Comparison of ENCODE assay signal across 8 cellular contexts in genomic region chr13:39612023-39612637, GRCh38. TPM values are rescaled to one million over a fixed set of nuclear protein-coding genes. Genes with fewer than 3 reads are reported as not detected.
A peak's percentile ranks its signal among the peaks of the same experiment; 100 is the strongest.
DNase-seq lines count a peak whose midpoint lies in the region; ATAC-seq and TF ChIP-seq lines count a peak whose summit lies in the region.

No MANE protein-coding gene starts in this region.

- H3K4me1 ChIP-seq in SJSA1 (replicated peaks): no peaks in the 10 kb centered on the region
- H3K4me1 ChIP-seq in sigmoid colon: no peaks in the 10 kb centered on the region

- 58 to 60% methylated on average over 5 of the region's 5 CpGs for WGBS in sigmoid colon, 2 donors

- intact Hi-C loops in left ventricle myocardium superior (cut with micrococcal nuclease): loop anchor here (5.0 kb wide), 1 partner anchor 350 kb away; no protein-coding TSS in a partner anchor
- intact Hi-C loops in sigmoid colon (cut with DNase I): loop anchor here (5.0 kb wide), 1 partner anchor 340 kb away; no protein-coding TSS in a partner anchor

- peak; percentile 64 for ATAC-seq in left ventricle myocardium superior
- no peak for ATAC-seq in GM18909 (IDR thresholded peaks at IDR 0.05; ENCODE audit: poor library complexity, unreplicated experiment)
- no peak for ATAC-seq in GM18502 (IDR thresholded peaks at IDR 0.05; ENCODE audit: poor library complexity, unreplicated experiment)

- H3K27me3 ChIP-seq in SJSA1 (replicated peaks) (no peaks in the 10 kb centered on the region), sigmoid colon (no peaks in the 10 kb centered on the region)

- DNase-seq in GM12865 (ENCODE audit: low read depth): peak; percentile 79
- DNase-seq in MV-4-11 (lab: John Stamatoyannopoulos, UW): peak; percentile 43
- DNase-seq in SJSA1 (ENCODE audit: low read depth in 1 of 2, low spot score in 2 of 2): peak; percentile 57 to 64
- peak; percentile 72 for DNase-seq in amniotic epithelial cell (ENCODE audit: low read depth)
- DNase-seq in left ventricle myocardium superior: peak; percentile 40
- peak; percentile 85 for DNase-seq in sigmoid colon

- H3K4me3 ChIP-seq in GM12865 (ENCODE audit: low read depth, low read length): no peak overlapping the region
- H3K4me3 ChIP-seq in SJSA1: no peak overlapping the region
- H3K4me3 ChIP-seq in sigmoid colon: no peak overlapping the region

- TF ChIP-seq POLR2A in sigmoid colon (IDR thresholded peaks at IDR 0.05): no peak

- no peaks in the 10 kb centered on the region for H3K9me3 ChIP-seq in SJSA1 (replicated peaks)
- H3K9me3 ChIP-seq in sigmoid colon: no peaks in the 10 kb centered on the region

- TF ChIP-seq EP300 in sigmoid colon (IDR thresholded peaks at IDR 0.05): no peak

- TF ChIP-seq CTCF in GM12865 (IDR thresholded peaks at IDR 0.05; ENCODE audit: insufficient read depth, low read depth, low read length, missing control alignments) (peak; percentile 73), sigmoid colon (IDR thresholded peaks at IDR 0.05) (peak; percentile 55 to 88 (median 75))

- H3K36me3 ChIP-seq in SJSA1: no peaks in the 10 kb centered on the region
- H3K36me3 ChIP-seq in sigmoid colon: no peaks in the 10 kb centered on the region

- H3K27ac ChIP-seq in SJSA1: no peak overlapping the region
- H3K27ac ChIP-seq in sigmoid colon: no peak overlapping the region

RNA-seq across cellular contexts. Expression of gene LHFPL6, which starts 9.1 kb away (rescaled TPM):
- total RNA-seq in SJSA1 (2014; rRNA removed; shearing (Covaris generic)): 68.9 and 76.3 TPM in 2 replicates
- total RNA-seq in left ventricle myocardium superior: 54.3 TPM
- 10 to 100 TPM; 41.7 to 69.2 (median 55.2) TPM for total RNA-seq in sigmoid colon
- polyA plus RNA-seq in sigmoid colon: 10 to 100 TPM in 2 of 3 donors, 1 to 10 TPM in 1; 2.5 to 16.8 (median 11.6) TPM

RNA-seq across cellular contexts. Expression of gene COG6, which starts 43.3 kb away (rescaled TPM):
- total RNA-seq in SJSA1 (2014; rRNA removed; shearing (Covaris generic)): 21.9 and 23.7 TPM in 2 replicates
- total RNA-seq in left ventricle myocardium superior (21.8 TPM), sigmoid colon (10 to 100 TPM; 18.6 to 22.5 (median 19.3) TPM)
- polyA plus RNA-seq in sigmoid colon: 10 to 100 TPM in 2 of 3 donors, 1 to 10 TPM in 1; 8.6 to 13.6 (median 12.0) TPM
